In genomic region chr10:122102146-122102866, GRCh38 we compare ENCODE assay signal across 17 cellular contexts.
DNase-seq lines count a peak whose midpoint lies in the region; ATAC-seq and TF ChIP-seq lines count a peak whose summit lies in the region.
"Had no signal": no experiment of that assay in that cellular context is flagged by ENCODE, and none has a peak within 500 bp of the region (broad histone marks: within the 10 kb centered on the region; RNA-seq: fewer than 3 reads in every experiment).

No MANE protein-coding gene starts in this region.

- DNase-seq in Panc1 (ENCODE audit: low read depth, low spot score) (no peak), colonic mucosa (no peak), right lobe of liver (peak in 1 of 3 donors; percentile 62), type B pancreatic cell (ENCODE audit: extremely low spot score, unreplicated experiment) (no peak), HuH-7 (ENCODE audit: low spot score) (no peak)
- no peak for DNase-seq in activated CD4-positive, CD25-positive, alpha-beta regulatory T cell (lab: John Stamatoyannopoulos, UW)
- DNase-seq: activated naive CD4-positive, alpha-beta T cell treated with anti-CD3 and anti-CD28 coated beads, Interleukin-2, amount 10 ng/mL, durations not matched to agents 7 days and 5 days; activated T-cell treated with anti-CD3 and anti-CD28 coated beads, Interleukin-2, amount 50 U/mL, for 24 hours; effector CD8-positive, alpha-beta T cell; H9; naive B cell; NCI-H1930; NCI-H2227 treated with DMSO at 0.1 percent for 48 hours; NCI-H774; T-helper 9 cell had no signal

- in situ Hi-C loops in Panc1 (cut with HindIII; ENCODE audit: low pct_unique_long_range_greater_than_20kb, low sequenced_read_pairs): no loop called here

- ATAC-seq in Panc1 (peak; percentile 72), right lobe of liver (peak; percentile 82 to 90 (median 88)), GM18505 (IDR thresholded peaks at IDR 0.05; ENCODE audit: unreplicated experiment) (no peak)
- ATAC-seq: stimulated activated effector memory CD8-positive, alpha-beta T cell treated with anti-CD3 and anti-CD28 coated beads, Interleukin-12 subunit alpha, Interleukin-12 subunit beta, amount 100 ng/mL, for 72 hours had no signal

- BruUV-seq in Panc1 (replicated peaks; lab: Mats Ljungman, UMichigan): TSS peak; percentile 91

- peak overlapping the region in 1 of 2 donors; percentile 38 for H3K9ac ChIP-seq in colonic mucosa (ENCODE audit: low read depth in 2 of 2, low read length in 2 of 2)

- POLR2A ChIA-PET in Panc1 (lab: Charles Lee): interaction anchor here (1.0 kb wide), 1 partner anchor 9 kb away, joined by 3 read pairs; no protein-coding TSS in a partner anchor

- peak overlapping the region; percentile 99 for H3K27ac ChIP-seq in Panc1 (ENCODE audit: low read length)
- peak overlapping the region; percentile 43 for H3K27ac ChIP-seq in colonic mucosa
- H3K27ac ChIP-seq in right lobe of liver: no peak overlapping the region

- no peak for TF ChIP-seq POLR2A in right lobe of liver (IDR thresholded peaks at IDR 0.05)
- no peak for TF ChIP-seq POLR2A in GM18505 (IDR thresholded peaks at IDR 0.05; ENCODE audit: borderline replicate concordance, extremely low read depth, insufficient read depth, insufficient read length)

- no peaks in the 10 kb centered on the region for H3K27me3 ChIP-seq in Panc1 (ENCODE audit: control insufficient read depth, insufficient read depth, low read length)
- no peaks in the 10 kb centered on the region for H3K27me3 ChIP-seq in colonic mucosa
- no peaks in the 10 kb centered on the region for H3K27me3 ChIP-seq in right lobe of liver

- H3K36me3 ChIP-seq in Panc1 (ENCODE audit: control insufficient read depth, insufficient read depth, low read length): no peaks in the 10 kb centered on the region
- H3K36me3 ChIP-seq in colonic mucosa: no peaks in the 10 kb centered on the region
- no peaks in the 10 kb centered on the region for H3K36me3 ChIP-seq in right lobe of liver

- peak overlapping the region; percentile 31 for H3K27ac Mint-ChIP-seq in type B pancreatic cell
- H3K27ac Mint-ChIP-seq: activated naive CD4-positive, alpha-beta T cell treated with anti-CD3 and anti-CD28 coated beads, Interleukin-2, amount 10 ng/mL, durations not matched to agents 7 days and 5 days; activated T-cell treated with anti-CD3 and anti-CD28 coated beads, Interleukin-2, amount 50 U/mL, for 24 hours; naive B cell; stimulated activated effector memory CD8-positive, alpha-beta T cell treated with anti-CD3 and anti-CD28 coated beads, Interleukin-12 subunit alpha, Interleukin-12 subunit beta, amount 100 ng/mL, for 72 hours had no signal

- WGBS in right lobe of liver (ENCODE audit: insufficient coverage, low coverage, low lambda C conversion rate, missing lambda C conversion rate): 57% methylated on average over 10 of the region's 15 CpGs

- no peak overlapping the region for H3K4me3 Mint-ChIP-seq in type B pancreatic cell
- H3K4me3 Mint-ChIP-seq: activated naive CD4-positive, alpha-beta T cell treated with anti-CD3 and anti-CD28 coated beads, Interleukin-2, amount 10 ng/mL, durations not matched to agents 7 days and 5 days; activated T-cell treated with anti-CD3 and anti-CD28 coated beads, Interleukin-2, amount 50 U/mL, for 24 hours; H9; stimulated activated effector memory CD8-positive, alpha-beta T cell treated with anti-CD3 and anti-CD28 coated beads, Interleukin-12 subunit alpha, Interleukin-12 subunit beta, amount 100 ng/mL, for 72 hours had no signal

- H3K4me1 ChIP-seq in Panc1 (ENCODE audit: control insufficient read depth, insufficient read depth, low read length) (peaks cover 51% of the 10 kb centered on the region), colonic mucosa (no peaks in the 10 kb centered on the region), right lobe of liver (no peaks in the 10 kb centered on the region)

- TF ChIP-seq CTCF in Panc1 (IDR thresholded peaks at IDR 0.05): no peak
- TF ChIP-seq CTCF in colonic mucosa (IDR thresholded peaks at IDR 0.05): no peak
- TF ChIP-seq CTCF in right lobe of liver (IDR thresholded peaks at IDR 0.05): no peak
- TF ChIP-seq CTCF in type B pancreatic cell (conservative IDR thresholded peaks at IDR 0.05): no peak

- H3K4me3 ChIP-seq in Panc1 (ENCODE audit: low read depth in 2 of 2, low read length in 2 of 2): peak overlapping the region in 1 of 2 experiments; percentile 23; a peak in 2 of 4 replicates
- H3K4me3 ChIP-seq in colonic mucosa: no peak overlapping the region
- H3K4me3 ChIP-seq in right lobe of liver: no peak overlapping the region

- peaks cover 5% of the 10 kb centered on the region for H3K4me1 Mint-ChIP-seq in type B pancreatic cell (ENCODE audit: unreplicated experiment)
- H3K4me1 Mint-ChIP-seq: activated naive CD4-positive, alpha-beta T cell treated with anti-CD3 and anti-CD28 coated beads, Interleukin-2, amount 10 ng/mL, durations not matched to agents 7 days and 5 days; naive B cell; stimulated activated effector memory CD8-positive, alpha-beta T cell treated with anti-CD3 and anti-CD28 coated beads, Interleukin-12 subunit alpha, Interleukin-12 subunit beta, amount 100 ng/mL, for 72 hours had no signal

- H3K9me3 ChIP-seq in Panc1 (ENCODE audit: control insufficient read depth, insufficient read depth, low read depth, low read length): no peaks in the 10 kb centered on the region
- no peaks in the 10 kb centered on the region for H3K9me3 ChIP-seq in colonic mucosa
- H3K9me3 ChIP-seq in right lobe of liver: no peaks in the 10 kb centered on the region

- H3K27me3 Mint-ChIP-seq in type B pancreatic cell: peaks cover 4% of the 10 kb centered on the region
- H3K27me3 Mint-ChIP-seq: activated naive CD4-positive, alpha-beta T cell treated with anti-CD3 and anti-CD28 coated beads, Interleukin-2, amount 10 ng/mL, durations not matched to agents 7 days and 5 days had no signal

- intact Hi-C loops in Panc1 (cut with micrococcal nuclease; ENCODE audit: unreplicated experiment): no loop called here
- intact Hi-C loops in colonic mucosa (cut with DNase I): no loop called here
- intact Hi-C loops in right lobe of liver (cut with DNase I): no loop called here

- no peaks in the 10 kb centered on the region for H3K36me3 Mint-ChIP-seq in type B pancreatic cell
- H3K36me3 Mint-ChIP-seq: activated naive CD4-positive, alpha-beta T cell treated with anti-CD3 and anti-CD28 coated beads, Interleukin-2, amount 10 ng/mL, durations not matched to agents 7 days and 5 days; naive B cell; stimulated activated effector memory CD8-positive, alpha-beta T cell treated with anti-CD3 and anti-CD28 coated beads, Interleukin-12 subunit alpha, Interleukin-12 subunit beta, amount 100 ng/mL, for 72 hours had no signal

- no peaks in the 10 kb centered on the region for H3K9me3 Mint-ChIP-seq in type B pancreatic cell
- H3K9me3 Mint-ChIP-seq: activated naive CD4-positive, alpha-beta T cell treated with anti-CD3 and anti-CD28 coated beads, Interleukin-2, amount 10 ng/mL, durations not matched to agents 7 days and 5 days; activated T-cell treated with anti-CD3 and anti-CD28 coated beads, Interleukin-2, amount 50 U/mL, for 24 hours; H9; naive B cell; stimulated activated effector memory CD8-positive, alpha-beta T cell treated with anti-CD3 and anti-CD28 coated beads, Interleukin-12 subunit alpha, Interleukin-12 subunit beta, amount 100 ng/mL, for 72 hours had no signal

- CTCF ChIA-PET in Panc1 (lab: Charles Lee): interaction anchor here (1.0 kb wide), 2 partner anchors 10 to 11 kb away, joined by 3 to 6 read pairs; no protein-coding TSS in a partner anchor

Comparison
In these comparisons a context has a peak if more than half of its experiments do, and no peak if none do; other contexts are left out.
1. H3K27ac ChIP-seq: peak in Panc1 (single experiment) and colonic mucosa (single experiment); none in right lobe of liver (0 of 3).